In the genomic region with DNA sequence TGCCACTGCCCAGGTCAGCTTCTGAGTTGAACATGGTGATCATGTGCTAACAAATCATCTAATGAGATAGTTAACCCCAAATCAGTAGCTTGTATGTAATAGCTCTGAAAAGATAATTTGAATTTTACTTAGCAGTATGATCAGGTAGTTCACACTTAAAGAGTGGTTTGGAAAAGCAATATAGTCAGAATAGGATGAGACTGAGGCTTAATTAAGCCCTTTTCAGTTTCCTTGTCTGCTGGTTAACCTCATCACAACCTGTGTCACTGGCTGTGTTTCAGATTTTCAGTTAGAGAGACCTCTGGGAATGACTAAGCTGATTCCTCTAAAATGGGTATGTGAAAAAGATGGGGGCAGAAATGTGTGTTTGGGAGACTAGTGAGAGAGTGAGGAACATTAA, we compare ENCODE assay signal across 1 cellular context.
A peak's percentile ranks its signal among the peaks of the same experiment; 100 is the strongest.
TF ChIP-seq lines count a peak whose summit lies in the region.

No MANE protein-coding gene starts in this region.

TF ChIP-seq in GM12878, 131 proteins besides CTCF, POLR2A, EP300 and RAD21 (continued from another document and continues in another):
- TF ChIP-seq, protein P1, sequence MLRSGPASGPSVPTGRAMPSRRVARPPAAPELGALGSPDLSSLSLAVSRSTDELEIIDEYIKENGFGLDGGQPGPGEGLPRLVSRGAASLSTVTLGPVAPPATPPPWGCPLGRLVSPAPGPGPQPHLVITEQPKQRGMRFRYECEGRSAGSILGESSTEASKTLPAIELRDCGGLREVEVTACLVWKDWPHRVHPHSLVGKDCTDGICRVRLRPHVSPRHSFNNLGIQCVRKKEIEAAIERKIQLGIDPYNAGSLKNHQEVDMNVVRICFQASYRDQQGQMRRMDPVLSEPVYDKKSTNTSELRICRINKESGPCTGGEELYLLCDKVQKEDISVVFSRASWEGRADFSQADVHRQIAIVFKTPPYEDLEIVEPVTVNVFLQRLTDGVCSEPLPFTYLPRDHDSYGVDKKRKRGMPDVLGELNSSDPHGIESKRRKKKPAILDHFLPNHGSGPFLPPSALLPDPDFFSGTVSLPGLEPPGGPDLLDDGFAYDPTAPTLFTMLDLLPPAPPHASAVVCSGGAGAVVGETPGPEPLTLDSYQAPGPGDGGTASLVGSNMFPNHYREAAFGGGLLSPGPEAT (IDR thresholded peaks at IDR 0.05; ENCODE audit: low read depth), result peak; percentile 73; the same call in 1 of the 2 replicates
- TF ChIP-seq, protein P2, sequence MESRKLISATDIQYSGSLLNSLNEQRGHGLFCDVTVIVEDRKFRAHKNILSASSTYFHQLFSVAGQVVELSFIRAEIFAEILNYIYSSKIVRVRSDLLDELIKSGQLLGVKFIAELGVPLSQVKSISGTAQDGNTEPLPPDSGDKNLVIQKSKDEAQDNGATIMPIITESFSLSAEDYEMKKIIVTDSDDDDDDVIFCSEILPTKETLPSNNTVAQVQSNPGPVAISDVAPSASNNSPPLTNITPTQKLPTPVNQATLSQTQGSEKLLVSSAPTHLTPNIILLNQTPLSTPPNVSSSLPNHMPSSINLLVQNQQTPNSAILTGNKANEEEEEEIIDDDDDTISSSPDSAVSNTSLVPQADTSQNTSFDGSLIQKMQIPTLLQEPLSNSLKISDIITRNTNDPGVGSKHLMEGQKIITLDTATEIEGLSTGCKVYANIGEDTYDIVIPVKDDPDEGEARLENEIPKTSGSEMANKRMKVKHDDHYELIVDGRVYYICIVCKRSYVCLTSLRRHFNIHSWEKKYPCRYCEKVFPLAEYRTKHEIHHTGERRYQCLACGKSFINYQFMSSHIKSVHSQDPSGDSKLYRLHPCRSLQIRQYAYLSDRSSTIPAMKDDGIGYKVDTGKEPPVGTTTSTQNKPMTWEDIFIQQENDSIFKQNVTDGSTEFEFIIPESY (IDR thresholded peaks at IDR 0.05), result no peak
- TF ChIP-seq EGR1 (IDR thresholded peaks at IDR 0.05; ENCODE audit: borderline replicate concordance in 1 of 2, low read depth in 2 of 2, low read length in 2 of 2) (no peak), ZNF217 (IDR thresholded peaks at IDR 0.05) (peak; percentile 92), MYC (IDR thresholded peaks at IDR 0.05; ENCODE audit: insufficient read depth, insufficient read length, insufficient replicate concordance, low read length, severe bottlenecking) (no peak), SRF (IDR thresholded peaks at IDR 0.05; ENCODE audit: low read depth in 2 of 2, low read length in 2 of 2) (0 out of 4 replicates have a peak, but pooled peaks of 1 of the 2 experiments have one; percentile 39), STAT1 (conservative IDR thresholded peaks at IDR 0.05) (no peak), MEF2A (IDR thresholded peaks at IDR 0.05; ENCODE audit: insufficient read depth, low read depth, low read length) (peak; percentile 89), PAX8 (IDR thresholded peaks at IDR 0.05) (no peak), TCF7 (IDR thresholded peaks at IDR 0.05; ENCODE audit: borderline replicate concordance) (peak; percentile 58; the same call in 1 of the 2 replicates), IRF4 (IDR thresholded peaks at IDR 0.05; ENCODE audit: low read depth, low read length) (peak; percentile 94), HDAC6 (IDR thresholded peaks at IDR 0.05; ENCODE audit: unreplicated experiment) (no peak), MTA2 (IDR thresholded peaks at IDR 0.05; ENCODE audit: low read depth) (peak; percentile 99), IKZF1 (conservative IDR thresholded peaks at IDR 0.05) (peak; percentile 85), NFXL1 (IDR thresholded peaks at IDR 0.05; ENCODE audit: borderline replicate concordance) (no peak), JUND (IDR thresholded peaks at IDR 0.05; ENCODE audit: low read depth, low read length) (peak; percentile 75; the same call in 1 of the 2 replicates), POLR2AphosphoS5 (IDR thresholded peaks at IDR 0.05; ENCODE audit: low read length) (no peak), MYB (IDR thresholded peaks at IDR 0.05; ENCODE audit: borderline replicate concordance, low read depth, low read length) (peak; percentile 84; the same call in 1 of the 2 replicates), TAF1 (IDR thresholded peaks at IDR 0.05; ENCODE audit: borderline replicate concordance, low read depth, low read length) (no peak), KAT2A (conservative IDR thresholded peaks at IDR 0.05; ENCODE audit: control insufficient read depth, low read depth, low read length) (no peak), RAD51 (IDR thresholded peaks at IDR 0.05) (peak; percentile 54; the same call in 1 of the 2 replicates), TCF3 (IDR thresholded peaks at IDR 0.05; ENCODE audit: borderline replicate concordance, insufficient read depth, low read depth, low read length) (peak; percentile 50; the same call in 1 of the 2 replicates), HCFC1 (IDR thresholded peaks at IDR 0.05; ENCODE audit: low read length) (no peak), STAT3 (IDR thresholded peaks at IDR 0.05; ENCODE audit: low read depth, low read length) (peak; percentile 95), BACH1 (IDR thresholded peaks at IDR 0.05; ENCODE audit: borderline replicate concordance) (peak; percentile 81; the same call in 1 of the 2 replicates), NR2C2 (IDR thresholded peaks at IDR 0.05; ENCODE audit: borderline replicate concordance, control insufficient read depth, insufficient read length, low read depth) (no peak), CBX3 (IDR thresholded peaks at IDR 0.05; ENCODE audit: borderline replicate concordance, low read depth) (no peak), NR2F1 (conservative IDR thresholded peaks at IDR 0.05) (peak; percentile 91), SIX5 (IDR thresholded peaks at IDR 0.05; ENCODE audit: low read depth, low read length, severe bottlenecking) (no peak), NBN (IDR thresholded peaks at IDR 0.05) (peak; percentile 66), CEBPB (IDR thresholded peaks at IDR 0.05; ENCODE audit: borderline replicate concordance in 1 of 2, low read depth in 2 of 2, low read length in 2 of 2) (peak in 1 of 2 experiments; percentile 80; a peak in 1 of 4 replicates), PAX5 (IDR thresholded peaks at IDR 0.05; ENCODE audit: borderline replicate concordance, low read depth, low read length) (peak; percentile 92), SMARCA5 (IDR thresholded peaks at IDR 0.05) (no peak), ZNF207 (IDR thresholded peaks at IDR 0.05; ENCODE audit: borderline replicate concordance) (0 out of 2 replicates have a peak, but pooled peaks have one; percentile 56), CHD1 (IDR thresholded peaks at IDR 0.05; ENCODE audit: low read depth, low read length) (no peak), CHD2 (IDR thresholded peaks at IDR 0.05; ENCODE audit: borderline replicate concordance, low read depth, low read length) (peak; percentile 61)
- TF ChIP-seq, protein P3, sequence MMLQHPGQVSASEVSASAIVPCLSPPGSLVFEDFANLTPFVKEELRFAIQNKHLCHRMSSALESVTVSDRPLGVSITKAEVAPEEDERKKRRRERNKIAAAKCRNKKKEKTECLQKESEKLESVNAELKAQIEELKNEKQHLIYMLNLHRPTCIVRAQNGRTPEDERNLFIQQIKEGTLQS (IDR thresholded peaks at IDR 0.05; ENCODE audit: borderline replicate concordance, extremely low read depth, low read depth, low read length), result no peak
- TF ChIP-seq, protein P4, sequence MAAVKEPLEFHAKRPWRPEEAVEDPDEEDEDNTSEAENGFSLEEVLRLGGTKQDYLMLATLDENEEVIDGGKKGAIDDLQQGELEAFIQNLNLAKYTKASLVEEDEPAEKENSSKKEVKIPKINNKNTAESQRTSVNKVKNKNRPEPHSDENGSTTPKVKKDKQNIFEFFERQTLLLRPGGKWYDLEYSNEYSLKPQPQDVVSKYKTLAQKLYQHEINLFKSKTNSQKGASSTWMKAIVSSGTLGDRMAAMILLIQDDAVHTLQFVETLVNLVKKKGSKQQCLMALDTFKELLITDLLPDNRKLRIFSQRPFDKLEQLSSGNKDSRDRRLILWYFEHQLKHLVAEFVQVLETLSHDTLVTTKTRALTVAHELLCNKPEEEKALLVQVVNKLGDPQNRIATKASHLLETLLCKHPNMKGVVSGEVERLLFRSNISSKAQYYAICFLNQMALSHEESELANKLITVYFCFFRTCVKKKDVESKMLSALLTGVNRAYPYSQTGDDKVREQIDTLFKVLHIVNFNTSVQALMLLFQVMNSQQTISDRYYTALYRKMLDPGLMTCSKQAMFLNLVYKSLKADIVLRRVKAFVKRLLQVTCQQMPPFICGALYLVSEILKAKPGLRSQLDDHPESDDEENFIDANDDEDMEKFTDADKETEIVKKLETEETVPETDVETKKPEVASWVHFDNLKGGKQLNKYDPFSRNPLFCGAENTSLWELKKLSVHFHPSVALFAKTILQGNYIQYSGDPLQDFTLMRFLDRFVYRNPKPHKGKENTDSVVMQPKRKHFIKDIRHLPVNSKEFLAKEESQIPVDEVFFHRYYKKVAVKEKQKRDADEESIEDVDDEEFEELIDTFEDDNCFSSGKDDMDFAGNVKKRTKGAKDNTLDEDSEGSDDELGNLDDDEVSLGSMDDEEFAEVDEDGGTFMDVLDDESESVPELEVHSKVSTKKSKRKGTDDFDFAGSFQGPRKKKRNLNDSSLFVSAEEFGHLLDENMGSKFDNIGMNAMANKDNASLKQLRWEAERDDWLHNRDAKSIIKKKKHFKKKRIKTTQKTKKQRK (IDR thresholded peaks at IDR 0.05; ENCODE audit: low read depth, low read length), result no peak
- TF ChIP-seq, protein P5, sequence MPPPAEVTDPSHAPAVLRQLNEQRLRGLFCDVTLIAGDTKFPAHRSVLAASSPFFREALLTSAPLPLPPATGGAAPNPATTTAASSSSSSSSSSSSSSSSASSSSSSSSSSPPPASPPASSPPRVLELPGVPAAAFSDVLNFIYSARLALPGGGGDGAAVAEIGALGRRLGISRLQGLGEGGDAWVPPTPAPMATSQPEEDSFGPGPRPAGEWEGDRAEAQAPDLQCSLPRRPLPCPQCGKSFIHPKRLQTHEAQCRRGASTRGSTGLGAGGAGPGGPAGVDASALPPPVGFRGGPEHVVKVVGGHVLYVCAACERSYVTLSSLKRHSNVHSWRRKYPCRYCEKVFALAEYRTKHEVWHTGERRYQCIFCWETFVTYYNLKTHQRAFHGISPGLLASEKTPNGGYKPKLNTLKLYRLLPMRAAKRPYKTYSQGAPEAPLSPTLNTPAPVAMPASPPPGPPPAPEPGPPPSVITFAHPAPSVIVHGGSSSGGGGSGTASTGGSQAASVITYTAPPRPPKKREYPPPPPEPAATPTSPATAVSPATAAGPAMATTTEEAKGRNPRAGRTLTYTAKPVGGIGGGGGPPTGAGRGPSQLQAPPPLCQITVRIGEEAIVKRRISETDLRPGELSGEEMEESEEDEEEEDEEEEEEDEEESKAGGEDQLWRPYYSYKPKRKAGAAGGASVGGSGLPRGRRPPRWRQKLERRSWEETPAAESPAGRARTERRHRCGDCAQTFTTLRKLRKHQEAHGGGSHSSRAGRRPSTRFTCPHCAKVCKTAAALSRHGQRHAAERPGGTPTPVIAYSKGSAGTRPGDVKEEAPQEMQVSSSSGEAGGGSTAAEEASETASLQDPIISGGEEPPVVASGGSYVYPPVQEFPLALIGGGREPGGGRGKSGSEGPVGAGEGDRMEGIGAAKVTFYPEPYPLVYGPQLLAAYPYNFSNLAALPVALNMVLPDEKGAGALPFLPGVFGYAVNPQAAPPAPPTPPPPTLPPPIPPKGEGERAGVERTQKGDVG (CRISPR knock-in tag; IDR thresholded peaks at IDR 0.05), result no peak
- TF ChIP-seq, protein P6, sequence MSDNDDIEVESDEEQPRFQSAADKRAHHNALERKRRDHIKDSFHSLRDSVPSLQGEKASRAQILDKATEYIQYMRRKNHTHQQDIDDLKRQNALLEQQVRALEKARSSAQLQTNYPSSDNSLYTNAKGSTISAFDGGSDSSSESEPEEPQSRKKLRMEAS (IDR thresholded peaks at IDR 0.05; ENCODE audit: low read depth, low read length), result no peak
- TF ChIP-seq, protein P7, sequence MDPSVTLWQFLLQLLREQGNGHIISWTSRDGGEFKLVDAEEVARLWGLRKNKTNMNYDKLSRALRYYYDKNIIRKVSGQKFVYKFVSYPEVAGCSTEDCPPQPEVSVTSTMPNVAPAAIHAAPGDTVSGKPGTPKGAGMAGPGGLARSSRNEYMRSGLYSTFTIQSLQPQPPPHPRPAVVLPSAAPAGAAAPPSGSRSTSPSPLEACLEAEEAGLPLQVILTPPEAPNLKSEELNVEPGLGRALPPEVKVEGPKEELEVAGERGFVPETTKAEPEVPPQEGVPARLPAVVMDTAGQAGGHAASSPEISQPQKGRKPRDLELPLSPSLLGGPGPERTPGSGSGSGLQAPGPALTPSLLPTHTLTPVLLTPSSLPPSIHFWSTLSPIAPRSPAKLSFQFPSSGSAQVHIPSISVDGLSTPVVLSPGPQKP (IDR thresholded peaks at IDR 0.05; ENCODE audit: low read depth, low read length), result no peak
- TF ChIP-seq, protein P8, sequence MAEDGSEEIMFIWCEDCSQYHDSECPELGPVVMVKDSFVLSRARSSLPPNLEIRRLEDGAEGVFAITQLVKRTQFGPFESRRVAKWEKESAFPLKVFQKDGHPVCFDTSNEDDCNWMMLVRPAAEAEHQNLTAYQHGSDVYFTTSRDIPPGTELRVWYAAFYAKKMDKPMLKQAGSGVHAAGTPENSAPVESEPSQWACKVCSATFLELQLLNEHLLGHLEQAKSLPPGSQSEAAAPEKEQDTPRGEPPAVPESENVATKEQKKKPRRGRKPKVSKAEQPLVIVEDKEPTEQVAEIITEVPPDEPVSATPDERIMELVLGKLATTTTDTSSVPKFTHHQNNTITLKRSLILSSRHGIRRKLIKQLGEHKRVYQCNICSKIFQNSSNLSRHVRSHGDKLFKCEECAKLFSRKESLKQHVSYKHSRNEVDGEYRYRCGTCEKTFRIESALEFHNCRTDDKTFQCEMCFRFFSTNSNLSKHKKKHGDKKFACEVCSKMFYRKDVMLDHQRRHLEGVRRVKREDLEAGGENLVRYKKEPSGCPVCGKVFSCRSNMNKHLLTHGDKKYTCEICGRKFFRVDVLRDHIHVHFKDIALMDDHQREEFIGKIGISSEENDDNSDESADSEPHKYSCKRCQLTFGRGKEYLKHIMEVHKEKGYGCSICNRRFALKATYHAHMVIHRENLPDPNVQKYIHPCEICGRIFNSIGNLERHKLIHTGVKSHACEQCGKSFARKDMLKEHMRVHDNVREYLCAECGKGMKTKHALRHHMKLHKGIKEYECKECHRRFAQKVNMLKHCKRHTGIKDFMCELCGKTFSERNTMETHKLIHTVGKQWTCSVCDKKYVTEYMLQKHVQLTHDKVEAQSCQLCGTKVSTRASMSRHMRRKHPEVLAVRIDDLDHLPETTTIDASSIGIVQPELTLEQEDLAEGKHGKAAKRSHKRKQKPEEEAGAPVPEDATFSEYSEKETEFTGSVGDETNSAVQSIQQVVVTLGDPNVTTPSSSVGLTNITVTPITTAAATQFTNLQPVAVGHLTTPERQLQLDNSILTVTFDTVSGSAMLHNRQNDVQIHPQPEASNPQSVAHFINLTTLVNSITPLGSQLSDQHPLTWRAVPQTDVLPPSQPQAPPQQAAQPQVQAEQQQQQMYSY (CRISPR knock-in tag; IDR thresholded peaks at IDR 0.05), result no peak
- TF ChIP-seq, protein P9, sequence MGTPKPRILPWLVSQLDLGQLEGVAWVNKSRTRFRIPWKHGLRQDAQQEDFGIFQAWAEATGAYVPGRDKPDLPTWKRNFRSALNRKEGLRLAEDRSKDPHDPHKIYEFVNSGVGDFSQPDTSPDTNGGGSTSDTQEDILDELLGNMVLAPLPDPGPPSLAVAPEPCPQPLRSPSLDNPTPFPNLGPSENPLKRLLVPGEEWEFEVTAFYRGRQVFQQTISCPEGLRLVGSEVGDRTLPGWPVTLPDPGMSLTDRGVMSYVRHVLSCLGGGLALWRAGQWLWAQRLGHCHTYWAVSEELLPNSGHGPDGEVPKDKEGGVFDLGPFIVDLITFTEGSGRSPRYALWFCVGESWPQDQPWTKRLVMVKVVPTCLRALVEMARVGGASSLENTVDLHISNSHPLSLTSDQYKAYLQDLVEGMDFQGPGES (IDR thresholded peaks at IDR 0.05), result no peak
